Comparison of ENCODE assay signal across 14 cellular contexts in the genomic region with DNA sequence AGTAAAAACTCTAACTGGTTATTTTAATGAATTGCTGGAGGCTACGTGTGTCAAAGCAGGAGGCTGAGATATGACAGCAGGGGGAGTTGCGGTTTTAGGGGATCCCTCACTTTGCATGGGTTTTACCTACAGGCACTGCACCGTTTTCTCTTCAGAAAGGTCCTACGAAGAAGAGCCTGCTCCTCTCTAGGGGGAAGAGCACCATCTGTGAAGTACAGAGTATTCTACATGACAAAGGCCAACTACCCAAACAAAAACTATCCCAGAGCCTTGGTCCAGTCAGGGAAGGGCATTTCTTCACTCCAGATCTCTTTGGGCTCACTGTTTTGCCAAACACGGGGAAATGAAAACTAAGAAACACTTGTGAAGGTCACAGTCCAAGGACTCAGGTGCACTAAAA.
"Had no signal": no experiment of that assay in that cellular context is flagged by ENCODE, and none has a peak within 500 bp of the region (broad histone marks: within the 10 kb centered on the region; RNA-seq: fewer than 3 reads in every experiment).

No MANE protein-coding gene starts in this region.

- DNase-seq: activated CD4-positive, alpha-beta T cell treated with anti-CD3 and anti-CD28 coated beads for 48 hours; activated naive CD4-positive, alpha-beta T cell; aorta; dorsolateral prefrontal cortex; islet precursor cell; left lung; mesenchymal stem cell; stimulated activated CD4-positive, alpha-beta T cell treated with anti-CD3 and anti-CD28 coated beads, Interleukin-2, amount 100 ng/mL, for 48 hours; stimulated activated naive CD4-positive, alpha-beta T cell treated with Interleukin-2 at 50 U/mL for 16 hours; T1000; upper lobe of right lung had no signal

- H3K4me3 ChIP-seq: breast epithelium, dorsolateral prefrontal cortex, esophagus muscularis mucosa, left lung, suprapubic skin, upper lobe of right lung had no signal

- H3K9me3 ChIP-seq: esophagus muscularis mucosa, left lung, upper lobe of right lung had no signal

- H3K4me1 ChIP-seq: breast epithelium, esophagus muscularis mucosa, left lung, suprapubic skin, upper lobe of right lung had no signal

- H3K36me3 ChIP-seq: breast epithelium, esophagus muscularis mucosa, left lung, suprapubic skin, upper lobe of right lung had no signal

- H3K27ac ChIP-seq: breast epithelium, dorsolateral prefrontal cortex, esophagus muscularis mucosa, left lung, suprapubic skin, upper lobe of right lung had no signal

- H3K27me3 ChIP-seq: breast epithelium, esophagus muscularis mucosa, left lung, suprapubic skin, upper lobe of right lung had no signal
